ENCODE assay signal across 20 cellular contexts in genomic region chr22:44427506-44428470, GRCh38.
"Had no signal": no experiment of that assay in that cellular context is flagged by ENCODE, and none has a peak within 500 bp of the region (broad histone marks: within the 10 kb centered on the region; RNA-seq: fewer than 3 reads in every experiment).

No MANE protein-coding gene starts in this region.

- H3K4me1 Mint-ChIP-seq: activated B cell treated with CpG ODN at 0.5 μM for 24 hours; activated CD4-positive, alpha-beta memory T cell treated with anti-CD3 and anti-CD28 coated beads, Interleukin-2, amount 10 ng/mL, durations not matched to agents 7 days and 5 days; activated CD8-positive, alpha-beta memory T cell treated with anti-CD3 and anti-CD28 coated beads, Interleukin-2, amount 10 ng/mL, durations not matched to agents 7 days and 5 days had no signal

- H3K9me3 ChIP-seq: colonic mucosa, right atrium auricular region had no signal

- H3K4me3 Mint-ChIP-seq: activated B cell treated with CpG ODN at 0.5 μM for 24 hours; activated CD4-positive, alpha-beta memory T cell treated with anti-CD3 and anti-CD28 coated beads, Interleukin-2, amount 10 ng/mL, durations not matched to agents 7 days and 5 days; activated CD8-positive, alpha-beta memory T cell treated with anti-CD3 and anti-CD28 coated beads, Interleukin-2, amount 10 ng/mL, durations not matched to agents 7 days and 5 days; central memory CD8-positive, alpha-beta T cell; stimulated activated naive CD8-positive, alpha-beta T cell treated with anti-CD3 and anti-CD28 coated beads, Interleukin-15, Interleukin-2, amounts not matched to agents 100 ng/mL and 50 ng/mL, for 24 hours had no signal

- H3K27ac ChIP-seq: brain microvascular endothelial cell, colonic mucosa, right atrium auricular region, skin epidermis had no signal

- H3K4me1 ChIP-seq: colonic mucosa had no signal

- H3K9me3 Mint-ChIP-seq: activated B cell treated with CpG ODN at 0.5 μM for 24 hours; activated CD4-positive, alpha-beta memory T cell treated with anti-CD3 and anti-CD28 coated beads, Interleukin-2, amount 10 ng/mL, durations not matched to agents 7 days and 5 days; central memory CD8-positive, alpha-beta T cell; stimulated activated naive CD8-positive, alpha-beta T cell treated with anti-CD3 and anti-CD28 coated beads, Interleukin-15, Interleukin-2, amounts not matched to agents 100 ng/mL and 50 ng/mL, for 24 hours had no signal

- H3K4me3 ChIP-seq: colonic mucosa, right atrium auricular region, skin epidermis had no signal

- H3K27me3 ChIP-seq: brain microvascular endothelial cell, colonic mucosa, right atrium auricular region had no signal

- H3K27ac Mint-ChIP-seq: activated B cell treated with CpG ODN at 0.5 μM for 24 hours; activated CD4-positive, alpha-beta memory T cell treated with anti-CD3 and anti-CD28 coated beads, Interleukin-2, amount 10 ng/mL, durations not matched to agents 7 days and 5 days; activated CD8-positive, alpha-beta memory T cell treated with anti-CD3 and anti-CD28 coated beads, Interleukin-2, amount 10 ng/mL, durations not matched to agents 7 days and 5 days; stimulated activated naive CD8-positive, alpha-beta T cell treated with anti-CD3 and anti-CD28 coated beads, Interleukin-15, Interleukin-2, amounts not matched to agents 100 ng/mL and 50 ng/mL, for 24 hours had no signal

- H3K36me3 Mint-ChIP-seq: activated CD8-positive, alpha-beta memory T cell treated with anti-CD3 and anti-CD28 coated beads, Interleukin-2, amount 10 ng/mL, durations not matched to agents 7 days and 5 days had no signal

- H3K27me3 Mint-ChIP-seq: activated CD4-positive, alpha-beta memory T cell treated with anti-CD3 and anti-CD28 coated beads, Interleukin-2, amount 10 ng/mL, durations not matched to agents 7 days and 5 days had no signal

- DNase-seq: activated B cell treated with CpG ODN at 0.5 μM for 24 hours; activated CD4-positive, alpha-beta memory T cell treated with anti-CD3 and anti-CD28 coated beads, Interleukin-2, amount 10 ng/mL, durations not matched to agents 7 days and 5 days; activated CD4-positive, alpha-beta T cell treated with anti-CD3 and anti-CD28 coated beads for 4 hours; activated CD8-positive, alpha-beta memory T cell treated with anti-CD3 and anti-CD28 coated beads, Interleukin-2, amount 10 ng/mL, durations not matched to agents 7 days and 5 days; activated naive CD4-positive, alpha-beta T cell treated with anti-CD3 and anti-CD28 coated beads, Interleukin-2, amount 50 U/mL, for 16 hours; activated T-cell treated with anti-CD3 and anti-CD28 coated beads, Interleukin-2, amount 50 U/mL, for 1 hour; brain microvascular endothelial cell; colonic mucosa; erythroblast; foreskin melanocyte; hypothalamus; islet precursor cell; midbrain; stimulated activated CD4-positive, alpha-beta T cell treated with anti-CD3 and anti-CD28 coated beads, Interleukin-15, amount 100 ng/mL, for 24 hours; stimulated activated CD4-positive, alpha-beta T cell treated with anti-CD3 and anti-CD28 coated beads, Interleukin-2, amount 100 ng/mL, for 48 hours; trophoblast cell had no signal

- H3K36me3 ChIP-seq: brain microvascular endothelial cell, colonic mucosa, right atrium auricular region had no signal

- ATAC-seq: activated CD8-positive, alpha-beta memory T cell treated with anti-CD3 and anti-CD28 coated beads, Interleukin-2, amount 10 ng/mL, durations not matched to agents 7 days and 5 days had no signal
